In the genomic region with DNA sequence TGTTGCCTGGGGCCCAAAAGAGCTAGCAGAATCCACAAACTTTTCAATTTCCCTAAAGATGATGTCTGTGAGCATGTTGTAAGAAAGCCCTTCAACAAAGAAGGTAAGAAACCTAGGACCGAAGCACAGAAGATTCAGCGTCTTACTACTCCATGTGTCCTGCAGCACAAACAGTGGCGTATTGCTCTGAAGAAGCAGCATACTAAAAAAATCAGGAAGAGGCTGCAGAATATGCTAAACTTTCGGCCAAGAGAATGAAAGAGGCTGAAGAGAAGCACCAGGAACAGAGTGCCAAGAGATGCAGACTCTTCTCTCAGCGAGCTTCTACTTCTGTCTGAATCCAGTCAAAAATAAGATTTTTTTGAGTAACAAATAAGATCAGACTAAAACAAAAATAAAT, we compare ENCODE assay signal across 28 cellular contexts.
"Had no signal": no experiment of that assay in that cellular context is flagged by ENCODE, and none has a peak within 500 bp of the region (broad histone marks: within the 10 kb centered on the region; RNA-seq: fewer than 3 reads in every experiment).

No MANE protein-coding gene starts in this region.

- H3K36me3 Mint-ChIP-seq: naive thymus-derived CD8-positive, alpha-beta T cell; stimulated activated effector memory CD8-positive, alpha-beta T cell treated with anti-CD3 and anti-CD28 coated beads, Interleukin-12 subunit alpha, Interleukin-12 subunit beta, amount 100 ng/mL, for 72 hours; type B pancreatic cell had no signal

- H3K4me3 ChIP-seq: lower lobe of right lung, pancreas, prostate gland, tibial nerve, uterus had no signal

- H3K27me3 Mint-ChIP-seq: naive thymus-derived CD8-positive, alpha-beta T cell; stimulated activated naive CD8-positive, alpha-beta T cell treated with anti-CD3 and anti-CD28 coated beads, Interleukin-15, Interleukin-2, amounts not matched to agents 100 ng/mL and 50 ng/mL, for 24 hours; type B pancreatic cell had no signal

- H3K27ac Mint-ChIP-seq: naive thymus-derived CD8-positive, alpha-beta T cell; nephron progenitor cell; stimulated activated effector memory CD8-positive, alpha-beta T cell treated with anti-CD3 and anti-CD28 coated beads, Interleukin-12 subunit alpha, Interleukin-12 subunit beta, amount 100 ng/mL, for 72 hours; stimulated activated naive CD8-positive, alpha-beta T cell treated with anti-CD3 and anti-CD28 coated beads, Interleukin-15, Interleukin-2, amounts not matched to agents 100 ng/mL and 50 ng/mL, for 24 hours; type B pancreatic cell had no signal

- H3K36me3 ChIP-seq: lower lobe of right lung, pancreas, prostate gland, tibial nerve, uterus had no signal

- FAIRE-seq: keratinocyte, pancreas had no signal

- H3K27me3 ChIP-seq: pancreas, tibial nerve, uterus had no signal

- DNase-seq: hippocampal formation; kidney glomerular epithelial cell; left cardiac atrium; left ventricle myocardium superior; lower lobe of right lung; mammary epithelial cell; mesenchymal stem cell; naive thymus-derived CD8-positive, alpha-beta T cell; nephron progenitor cell; nucleus accumbens; pancreas; posterior cingulate gyrus; retina; right cardiac atrium; stimulated activated CD4-positive, alpha-beta T cell treated with anti-CD3 and anti-CD28 coated beads, Interleukin-12 subunit alpha, Interleukin-12 subunit beta, amount 100 ng/mL, for 4 hours; stimulated activated CD4-positive, alpha-beta T cell treated with anti-CD3 and anti-CD28 coated beads, Interleukin-15, amount 100 ng/mL, for 24 hours; stimulated activated CD4-positive, alpha-beta T cell treated with anti-CD3 and anti-CD28 coated beads, Interleukin-2, amount 100 ng/mL, for 24 hours; stimulated activated CD4-positive, alpha-beta T cell treated with anti-CD3 and anti-CD28 coated beads, Interleukin-4, amount 100 ng/mL, for 1 hour; stimulated activated naive CD4-positive, alpha-beta T cell; uterus had no signal

- H3K4me3 Mint-ChIP-seq: naive thymus-derived CD8-positive, alpha-beta T cell; nephron progenitor cell; stimulated activated effector memory CD8-positive, alpha-beta T cell treated with anti-CD3 and anti-CD28 coated beads, Interleukin-12 subunit alpha, Interleukin-12 subunit beta, amount 100 ng/mL, for 72 hours; stimulated activated naive CD8-positive, alpha-beta T cell treated with anti-CD3 and anti-CD28 coated beads, Interleukin-15, Interleukin-2, amounts not matched to agents 100 ng/mL and 50 ng/mL, for 24 hours; type B pancreatic cell had no signal

- ATAC-seq: left cardiac atrium; left lobe of liver; left ventricle myocardium superior; lower lobe of right lung; naive thymus-derived CD8-positive, alpha-beta T cell; pancreas; right cardiac atrium; sciatic nerve; stimulated activated effector memory CD8-positive, alpha-beta T cell treated with anti-CD3 and anti-CD28 coated beads, Interleukin-12 subunit alpha, Interleukin-12 subunit beta, amount 100 ng/mL, for 72 hours had no signal

- H3K4me1 ChIP-seq: lower lobe of right lung, prostate gland, tibial nerve, uterus had no signal

- H3K9me3 Mint-ChIP-seq: nephron progenitor cell, type B pancreatic cell had no signal

- H3K27ac ChIP-seq: lower lobe of right lung, pancreas, prostate gland, tibial nerve, uterus had no signal

- H3K4me1 Mint-ChIP-seq: naive thymus-derived CD8-positive, alpha-beta T cell; stimulated activated effector memory CD8-positive, alpha-beta T cell treated with anti-CD3 and anti-CD28 coated beads, Interleukin-12 subunit alpha, Interleukin-12 subunit beta, amount 100 ng/mL, for 72 hours had no signal

- H3K9me3 ChIP-seq: lower lobe of right lung, pancreas, prostate gland, tibial nerve, uterus had no signal
